28 cellular contexts compared by ENCODE assay signal in the genomic region with DNA sequence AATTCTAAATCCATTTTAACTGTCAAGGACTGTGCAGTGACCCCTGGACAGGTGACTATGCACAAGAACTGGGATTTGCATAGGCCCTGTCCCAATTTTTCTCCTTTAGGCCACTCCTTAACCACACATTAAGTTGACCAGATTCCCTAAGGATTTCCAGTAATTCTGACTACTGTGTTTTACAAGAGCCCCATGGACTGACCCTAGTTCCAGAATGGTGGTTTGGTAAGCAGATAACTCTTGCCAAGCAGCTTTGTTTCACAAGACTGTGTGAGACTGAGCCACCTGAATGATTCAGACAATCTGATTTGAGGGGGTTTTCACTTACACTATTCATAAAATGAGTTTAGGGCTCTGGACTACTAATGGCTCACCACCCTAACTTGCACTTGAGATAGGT.
"Had no signal": no experiment of that assay in that cellular context is flagged by ENCODE, and none has a peak within 500 bp of the region (broad histone marks: within the 10 kb centered on the region; RNA-seq: fewer than 3 reads in every experiment).

No MANE protein-coding gene starts in this region.

- H3K9me3 Mint-ChIP-seq: T-helper 1 cell treated with Interleukin-12 subunit alpha and Interleukin-12 subunit beta and Interleukin-4 antibody, amounts not matched to agents 30 μg/mL and 1 μg/mL, for 36 hours had no signal

- H3K9me3 ChIP-seq: body of pancreas had no signal

- H3K4me1 ChIP-seq: body of pancreas, esophagus squamous epithelium, gastroesophageal sphincter, heart right ventricle had no signal

- DNase-seq: activated B cell treated with CpG ODN at 0.5 μM for 24 hours; activated CD4-positive, alpha-beta T cell treated with anti-CD3 and anti-CD28 coated beads for 48 hours; activated CD4-positive, alpha-beta T cell treated with anti-CD3 and anti-CD28 coated beads, Interleukin-2, amount 50 U/mL, for 1 hour; activated CD4-positive, alpha-beta T cell treated with anti-CD3 and anti-CD28 coated beads, Interleukin-2, amount 50 U/mL, for 48 hours; activated CD8-positive, alpha-beta memory T cell treated with anti-CD3 and anti-CD28 coated beads for 24 hours; activated CD8-positive, alpha-beta T cell treated with anti-CD3 and anti-CD28 coated beads for 36 hours; activated gamma-delta T cell; activated naive CD4-positive, alpha-beta T cell; activated naive CD4-positive, alpha-beta T cell treated with anti-CD3 and anti-CD28 coated beads, Interleukin-2, amount 50 U/mL, for 16 hours; activated T-cell treated with anti-CD3 and anti-CD28 coated beads, Interleukin-2, amount 50 U/mL, for 72 hours; amygdala; aorta; body of pancreas; caudate nucleus; cortex of kidney; dermis blood vessel endothelial cell; effector CD8-positive, alpha-beta T cell; esophagus squamous epithelium; foreskin melanocyte; heart right ventricle; T-cell; T-helper 9 cell; WERI-Rb-1 had no signal

- ATAC-seq: activated CD4-positive, CD25-positive, alpha-beta regulatory T cell treated with anti-CD3 and anti-CD28 coated beads, Interleukin-2, amount 50 U/mL, for 24 hours; activated CD8-positive, alpha-beta T cell treated with anti-CD3 and anti-CD28 coated beads for 36 hours; activated T-cell treated with anti-CD3 and anti-CD28 coated beads, Interleukin-2, amount 50 U/mL, for 72 hours; body of pancreas; gastroesophageal sphincter; heart right ventricle; T-cell had no signal

- H3K4me1 Mint-ChIP-seq: activated B cell treated with CpG ODN at 0.5 μM for 24 hours, T-cell had no signal

- H3K4me3 Mint-ChIP-seq: activated B cell treated with CpG ODN at 0.5 μM for 24 hours; activated CD8-positive, alpha-beta T cell treated with anti-CD3 and anti-CD28 coated beads for 36 hours; activated naive CD8-positive, alpha-beta T cell; activated T-cell treated with anti-CD3 and anti-CD28 coated beads, Interleukin-2, amount 50 U/mL, for 72 hours; T-cell; T-helper 1 cell treated with Interleukin-12 subunit alpha and Interleukin-12 subunit beta and Interleukin-4 antibody, amounts not matched to agents 30 μg/mL and 1 μg/mL, for 36 hours had no signal

- H3K27me3 ChIP-seq: body of pancreas, esophagus squamous epithelium, gastroesophageal sphincter, heart right ventricle had no signal

- H3K27ac Mint-ChIP-seq: activated B cell treated with CpG ODN at 0.5 μM for 24 hours; activated CD8-positive, alpha-beta T cell treated with anti-CD3 and anti-CD28 coated beads for 36 hours; activated naive CD8-positive, alpha-beta T cell; activated T-cell treated with anti-CD3 and anti-CD28 coated beads, Interleukin-2, amount 50 U/mL, for 72 hours; T-cell; T-helper 1 cell treated with Interleukin-12 subunit alpha and Interleukin-12 subunit beta and Interleukin-4 antibody, amounts not matched to agents 30 μg/mL and 1 μg/mL, for 36 hours had no signal

- H3K4me3 ChIP-seq: body of pancreas, esophagus squamous epithelium, gastroesophageal sphincter, heart right ventricle had no signal

- H3K27ac ChIP-seq: body of pancreas, epithelial cell of prostate, esophagus squamous epithelium, gastroesophageal sphincter, heart right ventricle, WERI-Rb-1 had no signal

- H3K36me3 Mint-ChIP-seq: activated naive CD8-positive, alpha-beta T cell; T-cell had no signal
